Comparison of ENCODE assay signal across 17 cellular contexts in the genomic region with DNA sequence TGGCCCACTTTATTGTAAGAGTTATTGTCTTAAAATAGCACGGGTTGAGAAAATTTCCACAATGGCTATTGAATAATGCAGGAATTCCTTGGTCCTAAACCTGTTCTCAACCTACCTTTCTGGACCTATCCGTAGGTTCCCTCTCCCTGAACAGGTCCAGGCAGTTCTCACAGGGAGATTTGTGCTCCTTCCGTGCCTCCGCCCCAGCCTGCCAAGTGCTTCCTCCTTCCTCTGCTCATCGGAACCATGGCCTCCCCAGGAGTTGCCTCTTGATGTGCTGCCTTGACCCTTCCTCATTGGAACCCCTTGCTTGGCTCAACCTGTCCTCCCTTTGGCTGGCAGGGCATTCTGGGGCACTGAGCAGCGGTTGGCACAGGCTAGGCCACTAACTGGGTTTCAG.
"Had no signal": no experiment of that assay in that cellular context is flagged by ENCODE, and none has a peak within 500 bp of the region (broad histone marks: within the 10 kb centered on the region; RNA-seq: fewer than 3 reads in every experiment).

No MANE protein-coding gene starts in this region.

- H3K4me1 ChIP-seq: heart right ventricle, spleen, vagina had no signal

- H3K4me3 ChIP-seq: esophagus squamous epithelium, heart right ventricle, spleen, vagina had no signal

- ATAC-seq: activated naive CD8-positive, alpha-beta T cell treated with anti-CD3 and anti-CD28 coated beads, Interleukin-2, amount 50 U/mL, for 24 hours; naive thymus-derived CD4-positive, alpha-beta T cell; stimulated activated naive CD8-positive, alpha-beta T cell treated with anti-CD3 and anti-CD28 coated beads, Interleukin-15, Interleukin-2, amounts not matched to agents 100 U/mL and 50 U/mL, for 24 hours had no signal

- DNase-seq: activated CD4-positive, alpha-beta memory T cell treated with anti-CD3 and anti-CD28 coated beads, Interleukin-2, amount 10 ng/mL, durations not matched to agents 7 days and 5 days; activated CD4-positive, alpha-beta T cell treated with anti-CD3 and anti-CD28 coated beads, Interleukin-2, amount 10 ng/mL, durations not matched to agents 24 days and 14 days; activated CD8-positive, alpha-beta memory T cell treated with anti-CD3 and anti-CD28 coated beads, Interleukin-2, amount 50 U/mL, for 48 hours; activated gamma-delta T cell; activated naive CD8-positive, alpha-beta T cell treated with anti-CD3 and anti-CD28 coated beads, Interleukin-2, amount 50 U/mL, for 24 hours; activated T-cell treated with anti-CD3 and anti-CD28 coated beads, Interleukin-2, amount 50 U/mL, for 24 hours; amygdala; endodermal cell; esophagus squamous epithelium; foreskin melanocyte; heart right ventricle; naive thymus-derived CD4-positive, alpha-beta T cell; occipital lobe; right cardiac atrium; spleen; stimulated activated naive CD8-positive, alpha-beta T cell treated with anti-CD3 and anti-CD28 coated beads, Interleukin-15, Interleukin-2, amounts not matched to agents 100 U/mL and 50 U/mL, for 24 hours had no signal

- H3K36me3 ChIP-seq: esophagus squamous epithelium, heart right ventricle, spleen, vagina had no signal

- H3K9me3 ChIP-seq: esophagus squamous epithelium, heart right ventricle, spleen, vagina had no signal
